ENCODE assay signal across 10 cellular contexts in the genomic region with DNA sequence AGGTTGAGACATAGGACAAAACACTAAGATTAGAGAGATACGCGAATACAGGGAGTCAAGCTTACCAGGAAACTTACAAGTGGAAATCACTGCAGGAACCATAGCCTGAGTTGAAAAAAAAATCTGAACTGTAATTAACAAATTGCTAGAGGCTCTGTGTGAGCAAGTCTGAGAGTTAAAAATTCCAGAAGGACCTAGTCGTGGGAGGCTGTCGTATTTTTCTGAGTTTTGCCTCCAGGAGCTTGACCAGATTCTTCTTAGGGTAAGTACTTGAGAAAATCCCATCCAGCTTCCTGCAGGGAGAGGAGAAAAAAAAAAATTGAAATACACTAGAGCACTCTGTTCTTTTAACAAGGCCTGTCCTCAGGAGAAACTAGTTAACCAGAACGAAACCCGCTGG. TPM values are rescaled to one million over a fixed set of nuclear protein-coding genes. Genes with fewer than 3 reads are reported as not detected.
"Had no signal": no experiment of that assay in that cellular context is flagged by ENCODE, and none has a peak within 500 bp of the region (broad histone marks: within the 10 kb centered on the region; RNA-seq: fewer than 3 reads in every experiment).

No MANE protein-coding gene starts in this region.

- H3K9me3 Mint-ChIP-seq: HFFc6 had no signal

- H3K9me3 ChIP-seq: HAP-1 had no signal

- H3K27ac Mint-ChIP-seq: HFFc6, IgD-negative memory B cell had no signal

- H3K36me3 ChIP-seq: HAP-1 had no signal

- H3K4me1 Mint-ChIP-seq: IgD-negative memory B cell had no signal

- ATAC-seq: HCT116, HepG2 had no signal

- H3K27ac ChIP-seq: GM23248, HL-60 had no signal

- DNase-seq: GM23248, GOT3, H7, HFFc6, KBM-7 had no signal

- H3K9ac ChIP-seq: GM23248 had no signal

- H3K4me3 ChIP-seq: GM23248, HAP-1 had no signal

- H3K4me1 ChIP-seq: HAP-1 had no signal

- H3K27me3 Mint-ChIP-seq: IgD-negative memory B cell had no signal

- H3K4me3 Mint-ChIP-seq: HFFc6, IgD-negative memory B cell had no signal

RNA-seq across cellular contexts. Expression of a gene that starts 22.7 kb away (rescaled TPM):
- total RNA-seq: H7, HepG2 had no signal
- polyA plus RNA-seq: HepG2, IgD-negative memory B cell had no signal
